8 cellular contexts compared by ENCODE assay signal in genomic region chr5:95822408-95823240, GRCh38. TPM values are rescaled to one million over a fixed set of nuclear protein-coding genes. Genes with fewer than 3 reads are reported as not detected.
DNase-seq lines count a peak whose midpoint lies in the region; ATAC-seq and TF ChIP-seq lines count a peak whose summit lies in the region.

A gene with protein sequence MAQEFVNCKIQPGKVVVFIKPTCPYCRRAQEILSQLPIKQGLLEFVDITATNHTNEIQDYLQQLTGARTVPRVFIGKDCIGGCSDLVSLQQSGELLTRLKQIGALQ (minus strand): TSS chr5:95822726. CDS start chr5:95822662, 64 bp downstream.

- H3K27me3 ChIP-seq in ACC112 (ENCODE audit: insufficient read depth, low read length) (no peaks in the 10 kb centered on the region), liver (ENCODE audit: control insufficient read depth in 4 of 4, insufficient read depth in 4 of 4, low read length in 3 of 4) (no peaks in the 10 kb centered on the region)

- peak within 1 kb of the TSS; percentile 75 to 93 for H3K9ac ChIP-seq in liver (ENCODE audit: low read depth in 1 of 2, low read length in 2 of 2)

- peaks cover 46% of the 10 kb centered on the region for H3K79me2 ChIP-seq in ACC112 (ENCODE audit: control insufficient read depth, insufficient read depth, low read length, unreplicated experiment)

- DNase-seq in GM12865 (ENCODE audit: low read depth) (peak; percentile 80), NCI-H146 (lab: John Stamatoyannopoulos, UW) (peak; percentile 52), WTC11 (ENCODE audit: low spot score) (peak; percentile 56), ecto neural progenitor cell (ENCODE audit: low spot score) (peak; percentile 65)
- DNase-seq in stimulated activated naive CD4-positive, alpha-beta T cell (lab: John Stamatoyannopoulos, UW), result peak; percentile 32 to 70 (median 46)

- peaks cover 51% of the 10 kb centered on the region for H3K4me1 Mint-ChIP-seq in WTC11

- H3K4me1 ChIP-seq in ACC112 (ENCODE audit: control insufficient read depth, insufficient read depth, low read length, unreplicated experiment) (peaks cover 34% of the 10 kb centered on the region), liver (ENCODE audit: control insufficient read depth in 4 of 4, insufficient read depth in 4 of 4, low read length in 3 of 4) (peaks cover 5 to 69% (median 47%) of the 10 kb centered on the region in 4 donors)

- H3K36me3 ChIP-seq in ACC112 (ENCODE audit: insufficient read depth, low read length) (0 out of 2 replicates have a peak, but pooled peaks cover 6% of the 10 kb centered on the region), liver (ENCODE audit: control insufficient read depth in 4 of 4, insufficient read depth in 3 of 4, low read depth in 1 of 4, low read length in 3 of 4) (peaks cover 0 to 1% (median 0%) of the 10 kb centered on the region in 4 donors)

- no peaks in the 10 kb centered on the region for H3K36me3 Mint-ChIP-seq in WTC11

- ATAC-seq in HG02798 (IDR thresholded peaks at IDR 0.05; ENCODE audit: poor library complexity, unreplicated experiment), result peak; percentile 54
- ATAC-seq in WTC11, result peak; percentile 86

- no peaks in the 10 kb centered on the region for H3K9me3 Mint-ChIP-seq in WTC11

- peak within 1 kb of the TSS; percentile 42 for H2AFZ ChIP-seq in ACC112 (ENCODE audit: low read length, unreplicated experiment)

- H3K27me3 Mint-ChIP-seq in WTC11 (ENCODE audit: low read depth), result no peaks in the 10 kb centered on the region; the same call in 1 of the 2 replicates

- H3K9me3 ChIP-seq in liver (ENCODE audit: control insufficient read depth in 4 of 4, low read length in 3 of 4), result no peaks in the 10 kb centered on the region

- peak; percentile 27 to 58 for TF ChIP-seq RAD21 in liver (IDR thresholded peaks at IDR 0.05)

- TF ChIP-seq CTCF in GM12865 (IDR thresholded peaks at IDR 0.05; ENCODE audit: insufficient read depth, low read depth, low read length, missing control alignments) (no peak), WTC11 (IDR thresholded peaks at IDR 0.05) (no peak), liver (IDR thresholded peaks at IDR 0.05; ENCODE audit: low read depth, low read length, missing input control) (no peak)

- CTCF ChIA-PET in WTC11 (lab: Charles Lee), result interaction anchor here (0.8 to 2.4 kb wide), 5 partner anchors 10 to 41 kb away, joined by 3 to 27 read pairs (median 4); no protein-coding TSS in a partner anchor

- under 1% methylated on average over 14 of the region's 14 CpGs for WGBS in liver

- POLR2A ChIA-PET in WTC11 (lab: Charles Lee), result interaction anchor here (1.7 to 2.8 kb wide), 3 partner anchors 12 to 92 kb away, joined by 5 to 11 read pairs (median 7); partner anchors contain the start of gene RHOBTB3

- H3K27ac ChIP-seq in ACC112 (ENCODE audit: low read depth, low read length), result peak within 1 kb of the TSS; percentile 94
- H3K27ac ChIP-seq in liver (ENCODE audit: low read depth in 1 of 2, low read length in 2 of 2), result peak within 1 kb of the TSS; percentile 74 to 90

- peak within 1 kb of the TSS; percentile 88 for H3K4me3 Mint-ChIP-seq in WTC11

- peak within 1 kb of the TSS; percentile 96 for H3K4me3 ChIP-seq in ACC112 (ENCODE audit: low read depth, low read length)
- peak within 1 kb of the TSS; percentile 63 for H3K4me3 ChIP-seq in GM12865 (ENCODE audit: low read depth, low read length)
- H3K4me3 ChIP-seq in liver (ENCODE audit: low read depth in 1 of 3, low read length in 3 of 3), result peak within 1 kb of the TSS; percentile 78 to 98 (median 95)

- H3K27ac Mint-ChIP-seq in WTC11, result peak within 1 kb of the TSS; percentile 90

TF ChIP-seq in WTC11, 78 proteins besides CTCF, POLR2A, EP300 and RAD21:
- TF ChIP-seq ZBTB21 (CRISPR knock-in tag; IDR thresholded peaks at IDR 0.05; ENCODE audit: borderline replicate concordance), result no peak
- TF ChIP-seq TEAD1 (CRISPR knock-in tag; IDR thresholded peaks at IDR 0.05), result 0 out of 2 replicates have a peak, but pooled peaks have one; percentile 25
TF ChIP-seq in WTC11: peak in this region for 1.

TF ChIP-seq in liver, 16 proteins besides CTCF, POLR2A, EP300 and RAD21:
- TF ChIP-seq, protein P1, sequence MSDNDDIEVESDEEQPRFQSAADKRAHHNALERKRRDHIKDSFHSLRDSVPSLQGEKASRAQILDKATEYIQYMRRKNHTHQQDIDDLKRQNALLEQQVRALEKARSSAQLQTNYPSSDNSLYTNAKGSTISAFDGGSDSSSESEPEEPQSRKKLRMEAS (IDR thresholded peaks at IDR 0.05), result peak; percentile 8
- TF ChIP-seq ZBTB33 (IDR thresholded peaks at IDR 0.05), result no peak
- TF ChIP-seq YY1 (IDR thresholded peaks at IDR 0.05), result peak; percentile 25
- TF ChIP-seq, protein P2, sequence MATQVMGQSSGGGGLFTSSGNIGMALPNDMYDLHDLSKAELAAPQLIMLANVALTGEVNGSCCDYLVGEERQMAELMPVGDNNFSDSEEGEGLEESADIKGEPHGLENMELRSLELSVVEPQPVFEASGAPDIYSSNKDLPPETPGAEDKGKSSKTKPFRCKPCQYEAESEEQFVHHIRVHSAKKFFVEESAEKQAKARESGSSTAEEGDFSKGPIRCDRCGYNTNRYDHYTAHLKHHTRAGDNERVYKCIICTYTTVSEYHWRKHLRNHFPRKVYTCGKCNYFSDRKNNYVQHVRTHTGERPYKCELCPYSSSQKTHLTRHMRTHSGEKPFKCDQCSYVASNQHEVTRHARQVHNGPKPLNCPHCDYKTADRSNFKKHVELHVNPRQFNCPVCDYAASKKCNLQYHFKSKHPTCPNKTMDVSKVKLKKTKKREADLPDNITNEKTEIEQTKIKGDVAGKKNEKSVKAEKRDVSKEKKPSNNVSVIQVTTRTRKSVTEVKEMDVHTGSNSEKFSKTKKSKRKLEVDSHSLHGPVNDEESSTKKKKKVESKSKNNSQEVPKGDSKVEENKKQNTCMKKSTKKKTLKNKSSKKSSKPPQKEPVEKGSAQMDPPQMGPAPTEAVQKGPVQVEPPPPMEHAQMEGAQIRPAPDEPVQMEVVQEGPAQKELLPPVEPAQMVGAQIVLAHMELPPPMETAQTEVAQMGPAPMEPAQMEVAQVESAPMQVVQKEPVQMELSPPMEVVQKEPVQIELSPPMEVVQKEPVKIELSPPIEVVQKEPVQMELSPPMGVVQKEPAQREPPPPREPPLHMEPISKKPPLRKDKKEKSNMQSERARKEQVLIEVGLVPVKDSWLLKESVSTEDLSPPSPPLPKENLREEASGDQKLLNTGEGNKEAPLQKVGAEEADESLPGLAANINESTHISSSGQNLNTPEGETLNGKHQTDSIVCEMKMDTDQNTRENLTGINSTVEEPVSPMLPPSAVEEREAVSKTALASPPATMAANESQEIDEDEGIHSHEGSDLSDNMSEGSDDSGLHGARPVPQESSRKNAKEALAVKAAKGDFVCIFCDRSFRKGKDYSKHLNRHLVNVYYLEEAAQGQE (IDR thresholded peaks at IDR 0.05), result peak; percentile 88
- no peak for TF ChIP-seq NR2F2 (IDR thresholded peaks at IDR 0.05)
- TF ChIP-seq SP1 (IDR thresholded peaks at IDR 0.05), result peak; percentile 43
- TF ChIP-seq TAF1 (conservative IDR thresholded peaks at IDR 0.05), result peak; percentile 76
- peak; percentile 28 to 35 for TF ChIP-seq RXRA (IDR thresholded peaks at IDR 0.05)
- TF ChIP-seq FOXA2 (IDR thresholded peaks at IDR 0.05), result no peak
- TF ChIP-seq HNF4A (conservative IDR thresholded peaks at IDR 0.05), result peak; percentile 33 to 56

RNA-seq across cellular contexts. Expression of the gene that starts here (rescaled TPM):
- total RNA-seq in WTC11 (2021) (15.9 to 21.0 TPM (median 19.2 TPM) in 3 replicates), liver (10 to 100 TPM; 48.2 to 61.8 TPM)
- 100 to 1,000 TPM; 152 to 187 TPM for polyA plus RNA-seq in liver

Comparison
In these comparisons a context has a peak if more than half of its experiments do, and no peak if none do; other contexts are left out.
1. Peak in every context shown above with its lines: DNase-seq, ATAC-seq, H3K4me3 ChIP-seq and H3K27ac ChIP-seq.